ENCODE assay signal across 16 cellular contexts in genomic region chr6:25088513-25088912, GRCh38.
DNase-seq lines count a peak whose midpoint lies in the region; ATAC-seq and TF ChIP-seq lines count a peak whose summit lies in the region.
"Had no signal": no experiment of that assay in that cellular context is flagged by ENCODE, and none has a peak within 500 bp of the region (broad histone marks: within the 10 kb centered on the region; RNA-seq: fewer than 3 reads in every experiment).

No MANE protein-coding gene starts in this region.

- intact Hi-C loops in A673 (cut with micrococcal nuclease; ENCODE audit: unreplicated experiment) = no loop called here

- H3K4me3 ChIP-seq in A673 (ENCODE audit: low read depth, low read length, poor library complexity, severe bottlenecking) (no peak overlapping the region), BE2C (ENCODE audit: low read depth, low read length) (no peak overlapping the region)
- H3K4me3 ChIP-seq: ovary had no signal

- peak; percentile 78 for DNase-seq in A673 (ENCODE audit: low spot score)
- DNase-seq in Kasumi-1 (lab: John Stamatoyannopoulos, UW) = peak; percentile 15 to 25
- peak; percentile 57 for DNase-seq in astrocyte of the hippocampus (ENCODE audit: low read depth, low spot score)
- peak; percentile 63 for DNase-seq in iris pigment epithelial cell (ENCODE audit: low read depth)
- DNase-seq in CD1c-positive myeloid dendritic cell (ENCODE audit: extremely low spot score) = no peak
- no peak for DNase-seq in BE2C
- DNase-seq: activated CD8-positive, alpha-beta memory T cell treated with anti-CD3 and anti-CD28 coated beads, Interleukin-2, amount 50 U/mL, for 4 hours; activated naive CD8-positive, alpha-beta T cell treated with anti-CD3 and anti-CD28 coated beads for 36 hours; Calu3; erythroblast; ovary; T-helper 1 cell had no signal

- H3K36me3 ChIP-seq in A673 (ENCODE audit: insufficient read depth, low read length, poor library complexity, severe bottlenecking) = no peaks in the 10 kb centered on the region
- no peaks in the 10 kb centered on the region for H3K36me3 ChIP-seq in BE2C
- H3K36me3 ChIP-seq: ovary had no signal

- CTCF ChIA-PET in A673 (lab: Charles Lee) = no interaction called here

- H3K27ac ChIP-seq in A673 (ENCODE audit: low read depth, low read length, poor library complexity, severe bottlenecking) = peak overlapping the region; percentile 12
- H3K27ac ChIP-seq: ovary had no signal

- no TSS peak for BruUV-seq in A673 (replicated peaks; lab: Mats Ljungman, UMichigan)

- H3K4me1 ChIP-seq in A673 (ENCODE audit: insufficient read depth, low read length, poor library complexity, severe bottlenecking) (peaks cover 32% of the 10 kb centered on the region), BE2C (peaks cover 2% of the 10 kb centered on the region; the same call in 1 of the 2 replicates)

- ATAC-seq in GM19395 (IDR thresholded peaks at IDR 0.05; ENCODE audit: unreplicated experiment) (no peak), GM18519 (IDR thresholded peaks at IDR 0.05; ENCODE audit: low FRiP score, unreplicated experiment) (no peak)
- ATAC-seq: activated CD4-positive, CD25-positive, alpha-beta regulatory T cell treated with anti-CD3 and anti-CD28 coated beads, Interleukin-2, amount 50 U/mL, for 24 hours; Panc1 had no signal

- POLR2A ChIA-PET in A673 (lab: Charles Lee; ENCODE audit: low non-redundant PET) = no interaction called here

- H3K9me3 ChIP-seq in A673 (ENCODE audit: low read depth, low read length, poor library complexity, severe bottlenecking) = no peaks in the 10 kb centered on the region
- no peaks in the 10 kb centered on the region for H3K9me3 ChIP-seq in BE2C
- H3K9me3 ChIP-seq: ovary had no signal

- H3K27me3 ChIP-seq in A673 (replicated peaks; ENCODE audit: insufficient read depth, low read depth, low read length, poor library complexity) = no peaks in the 10 kb centered on the region
- H3K27me3 ChIP-seq in BE2C = no peaks in the 10 kb centered on the region
- H3K27me3 ChIP-seq: ovary had no signal

- TF ChIP-seq CTCF in A673 (conservative IDR thresholded peaks at IDR 0.05; ENCODE audit: low read depth, low read length) (no peak), BE2C (IDR thresholded peaks at IDR 0.05; ENCODE audit: low read depth, low read length) (no peak)

Comparison
In these comparisons a context has a peak if more than half of its experiments do, and no peak if none do; other contexts are left out.
1. DNase-seq: peak in A673 (single experiment), Kasumi-1 (2 of 2), astrocyte of the hippocampus (single experiment) and iris pigment epithelial cell (single experiment); none in CD1c-positive myeloid dendritic cell (single experiment) and BE2C (single experiment).